ENCODE assay signal across 30 cellular contexts in genomic region chr4:8194306-8195242, GRCh38. TPM values are rescaled to one million over a fixed set of nuclear protein-coding genes. Genes with fewer than 3 reads are reported as not detected.
DNase-seq lines count a peak whose midpoint lies in the region; ATAC-seq, FAIRE-seq and TF ChIP-seq lines count a peak whose summit lies in the region.
"Had no signal": no experiment of that assay in that cellular context is flagged by ENCODE, and none has a peak within 500 bp of the region (broad histone marks: within the 10 kb centered on the region; RNA-seq: fewer than 3 reads in every experiment).

No MANE protein-coding gene starts in this region.

- peak overlapping the region; percentile 23 for H2AK5ac ChIP-seq in trophoblast cell (ENCODE audit: low read length)

- H3K79me2 ChIP-seq in endothelial cell of umbilical vein (ENCODE audit: control insufficient read depth, insufficient read depth, low read length) (peaks cover 4% of the 10 kb centered on the region), trophoblast cell (ENCODE audit: control insufficient read depth, insufficient read depth, low read length, poor library complexity) (peaks cover 7% of the 10 kb centered on the region)

- H3K9me3 ChIP-seq in BLaER1 treated with 17β-estradiol and CSF1 and Interleukin-3, amounts not matched to agents 10 nM and 100 nM (replicated peaks in 1 of 11), result no peaks in the 10 kb centered on the region
- no peaks in the 10 kb centered on the region for H3K9me3 ChIP-seq in endothelial cell of umbilical vein (replicated peaks; ENCODE audit: control insufficient read depth, insufficient read depth, low read length)
- H3K9me3 ChIP-seq in trophoblast cell (ENCODE audit: insufficient read depth, low read depth, low read length), result no peaks in the 10 kb centered on the region
- no peaks in the 10 kb centered on the region for H3K9me3 ChIP-seq in small intestine (ENCODE audit: control insufficient read depth, low read depth)
- H3K9me3 ChIP-seq: BE2C, heart right ventricle, lower lobe of right lung, mucosa of descending colon, suprapubic skin had no signal

- H3K4me1 ChIP-seq in BLaER1 treated with 17β-estradiol and CSF1 and Interleukin-3, amounts not matched to agents 10 nM and 100 nM, result peaks cover 90 to 100% (median 99%) of the 10 kb centered on the region in 10 experiments
- H3K4me1 ChIP-seq in endothelial cell of umbilical vein (ENCODE audit: control insufficient read depth, extremely low read depth, insufficient read depth, low read length) (peaks cover 61% of the 10 kb centered on the region), trophoblast cell (ENCODE audit: control insufficient read depth in 1 of 2, insufficient read depth in 2 of 2, low read length in 2 of 2) (peaks cover 43 to 54% of the 10 kb centered on the region in 2 experiments), small intestine (ENCODE audit: control insufficient read depth in 2 of 2, insufficient read depth in 1 of 2, low read depth in 1 of 2, low read length in 1 of 2) (no peaks in the 10 kb centered on the region)

- H2BK12ac ChIP-seq in trophoblast cell (ENCODE audit: low read length), result peak overlapping the region; percentile 71

- no peak for TF ChIP-seq POLR2A in endothelial cell of umbilical vein (IDR thresholded peaks at IDR 0.05; ENCODE audit: low read depth, low read length)

- peak overlapping the region; percentile 40 for H3K14ac ChIP-seq in trophoblast cell (ENCODE audit: low read length)

- H3K4ac ChIP-seq in trophoblast cell (ENCODE audit: low read depth, low read length), result peak overlapping the region; percentile 4

- peak; percentile 33 for DNase-seq in NCI-H69 (lab: John Stamatoyannopoulos, UW)
- peak; percentile 32 for DNase-seq in endothelial cell of umbilical vein (ENCODE audit: low read depth, low spot score)
- DNase-seq in trophoblast cell, result no peak
- DNase-seq in AG08395 (ENCODE audit: low spot score), result no peak
- DNase-seq in small intestine, result no peak
- no peak for DNase-seq in SW480 (ENCODE audit: low spot score)
- DNase-seq: activated CD4-positive, alpha-beta T cell treated with anti-CD3 and anti-CD28 coated beads, Interleukin-2, amount 50 U/mL, for 1 hour; activated T-cell treated with anti-CD3 and anti-CD28 coated beads, Interleukin-2, amount 50 U/mL, for 24 hours; BE2C; central memory CD4-positive, alpha-beta T cell; cortex of kidney; DMS153; endodermal cell; foreskin melanocyte; H9; heart right ventricle; lower lobe of right lung; mucosa of descending colon; natural killer cell; NCI-H2029; NCI-H2227 treated with DMSO at 0.1 percent for 48 hours; NCI-H526; SIG-M5; stimulated activated naive B cell treated with anti-CD40 and anti-IgM and Interleukin-4, amounts not matched to agents 10 μg/mL and 1 μg/mL and 100 μg/mL, for 72 hours; T-helper 9 cell had no signal

- no peak overlapping the region for H3K27ac ChIP-seq in BLaER1 treated with 17β-estradiol and CSF1 and Interleukin-3, amounts not matched to agents 10 nM and 100 nM
- H3K27ac ChIP-seq in endothelial cell of umbilical vein (ENCODE audit: insufficient read depth, low read depth, low read length) (peak overlapping the region; percentile 36), trophoblast cell (ENCODE audit: low read depth, low read length) (peak overlapping the region; percentile 8), small intestine (ENCODE audit: low read depth in 1 of 2, low read length in 1 of 2) (no peak overlapping the region)
- H3K27ac ChIP-seq: lower lobe of right lung, suprapubic skin had no signal

- BruUV-seq in endothelial cell of umbilical vein (replicated peaks; lab: Mats Ljungman, UMichigan), result no TSS peak

- WGBS in trophoblast cell (ENCODE audit: extremely low coverage, insufficient coverage, insufficient read length), result no CpG with 5 or more reads among the region's 19 CpGs
- 70 to 80% (median 74%) methylated on average over 19 of the region's 19 CpGs for WGBS in small intestine, 3 donors

- no peak overlapping the region for H4K12ac ChIP-seq in trophoblast cell (ENCODE audit: low read depth, low read length)

- POLR2A ChIA-PET in endothelial cell of umbilical vein (lab: Charles Lee), result no interaction called here

- no peak for ATAC-seq in HG03432 (IDR thresholded peaks at IDR 0.05; ENCODE audit: unreplicated experiment)
- ATAC-seq: GM12878; heart right ventricle; lower lobe of right lung; mucosa of descending colon; natural killer cell; stimulated activated naive B cell treated with anti-CD40 and anti-IgM and Interleukin-4, amounts not matched to agents 10 μg/mL and 1 μg/mL and 100 μg/mL, for 72 hours had no signal

- no peak for FAIRE-seq in endothelial cell of umbilical vein (lab: Jason Lieb, UNC)
- FAIRE-seq in small intestine (lab: Jason Lieb, UNC), result no peak
- FAIRE-seq: GM12878, urothelium cell line had no signal

- intact Hi-C loops in endothelial cell of umbilical vein (cut with micrococcal nuclease), result loop anchor here (5.0 kb wide), 3 partner anchors 207 to 277 kb away; no protein-coding TSS in a partner anchor

- peaks cover 39% of the 10 kb centered on the region for H3K79me1 ChIP-seq in trophoblast cell (ENCODE audit: low read length)

- H2BK120ac ChIP-seq in trophoblast cell (ENCODE audit: insufficient read depth, low read length, poor library complexity), result peak overlapping the region; percentile 45

- no peak overlapping the region for H3K4me3 ChIP-seq in BLaER1 treated with 17β-estradiol and CSF1 and Interleukin-3, amounts not matched to agents 10 nM and 100 nM
- no peak overlapping the region for H3K4me3 ChIP-seq in endothelial cell of umbilical vein (replicated peaks in 1 of 3; ENCODE audit: insufficient read depth in 1 of 3, low read depth in 1 of 3, low read length in 3 of 3)
- no peak overlapping the region for H3K4me3 ChIP-seq in trophoblast cell (ENCODE audit: low read depth, low read length)
- H3K4me3 ChIP-seq in small intestine (ENCODE audit: low read depth in 1 of 2, low read length in 2 of 2), result no peak overlapping the region
- H3K4me3 ChIP-seq: GM12878, heart right ventricle, lower lobe of right lung, mucosa of descending colon, suprapubic skin had no signal

- no peak for TF ChIP-seq CTCF in endothelial cell of umbilical vein (IDR thresholded peaks at IDR 0.05; ENCODE audit: extremely low read depth in 1 of 2, insufficient read depth in 1 of 2, low read depth in 1 of 2, low read length in 2 of 2)

- dilution Hi-C loops in endothelial cell of umbilical vein (cut with MboI; ENCODE audit: extremely low pct_ligation_motif_present, low sequenced_read_pairs), result no loop called here

- H3K18ac ChIP-seq in trophoblast cell (ENCODE audit: low read length), result no peak overlapping the region

- H2BK5ac ChIP-seq in trophoblast cell (ENCODE audit: low read depth, low read length, poor library complexity), result no peak overlapping the region

- CTCF ChIA-PET in endothelial cell of umbilical vein (lab: Charles Lee), result interaction anchor here (0.9 to 7.5 kb wide), 3 partner anchors 15 to 257 kb away, joined by 3 to 168 read pairs (median 3); no protein-coding TSS in a partner anchor

- no peaks in the 10 kb centered on the region for H4K20me1 ChIP-seq in BLaER1 treated with 17β-estradiol and CSF1 and Interleukin-3, amounts not matched to agents 10 nM and 100 nM
- no peaks in the 10 kb centered on the region for H4K20me1 ChIP-seq in endothelial cell of umbilical vein (replicated peaks; ENCODE audit: control insufficient read depth, extremely low read depth, insufficient read depth, low read length)

- H3K23ac ChIP-seq in trophoblast cell (ENCODE audit: low read length), result no peak overlapping the region

- H3K36me3 ChIP-seq in BLaER1 treated with 17β-estradiol and CSF1 and Interleukin-3, amounts not matched to agents 10 nM and 100 nM, result no peaks in the 10 kb centered on the region
- no peaks in the 10 kb centered on the region for H3K36me3 ChIP-seq in endothelial cell of umbilical vein (ENCODE audit: control insufficient read depth in 2 of 2, extremely low read depth in 1 of 2, insufficient read depth in 2 of 2, low read length in 2 of 2)
- H3K36me3 ChIP-seq in trophoblast cell (ENCODE audit: control insufficient read depth in 1 of 2, insufficient read depth in 2 of 2, low read length in 2 of 2), result no peaks in the 10 kb centered on the region
- no peaks in the 10 kb centered on the region for H3K36me3 ChIP-seq in small intestine (ENCODE audit: control insufficient read depth in 2 of 2, insufficient read depth in 2 of 2, low read length in 2 of 2)
- H3K36me3 ChIP-seq: BE2C, heart right ventricle, lower lobe of right lung, suprapubic skin had no signal

- H3K4me2 ChIP-seq in BLaER1 treated with 17β-estradiol and CSF1 and Interleukin-3, amounts not matched to agents 10 nM and 100 nM, result peak overlapping the region; percentile 86 to 100 (median 99)
- H3K4me2 ChIP-seq in endothelial cell of umbilical vein (ENCODE audit: insufficient read depth, low read length) (no peak overlapping the region), trophoblast cell (ENCODE audit: low read length) (no peak overlapping the region)

- H2AFZ ChIP-seq in endothelial cell of umbilical vein (ENCODE audit: low read depth, low read length), result no peak overlapping the region
- no peak overlapping the region for H2AFZ ChIP-seq in trophoblast cell (ENCODE audit: insufficient read depth, low read length, poor library complexity)

- no peaks in the 10 kb centered on the region for H3K9me1 ChIP-seq in endothelial cell of umbilical vein (replicated peaks; ENCODE audit: control insufficient read depth, extremely low read depth, insufficient read depth, low read length)

- H4K91ac ChIP-seq in trophoblast cell (ENCODE audit: low read depth, low read length), result peak overlapping the region; percentile 41

- H3K27me3 ChIP-seq in BLaER1 treated with 17β-estradiol and CSF1 and Interleukin-3, amounts not matched to agents 10 nM and 100 nM, result peaks cover 8 to 26% (median 21%) of the 10 kb centered on the region in 11 experiments; a peak in 20 of 22 replicates
- H3K27me3 ChIP-seq in endothelial cell of umbilical vein (ENCODE audit: control insufficient read depth in 2 of 2, insufficient read depth in 2 of 2, low read length in 2 of 2) (no peaks in the 10 kb centered on the region), trophoblast cell (ENCODE audit: insufficient read depth, low read length) (no peaks in the 10 kb centered on the region), small intestine (ENCODE audit: control insufficient read depth in 2 of 2, insufficient read depth in 2 of 2, low read length in 2 of 2) (no peaks in the 10 kb centered on the region)
- H3K27me3 ChIP-seq: BE2C, heart right ventricle, suprapubic skin had no signal

- H3K9ac ChIP-seq in BLaER1 treated with 17β-estradiol and CSF1 and Interleukin-3, amounts not matched to agents 10 nM and 100 nM, result 0 out of 22 replicates have a peak overlapping the region, but pooled peaks of 1 of the 11 experiments have one; percentile 16
- H3K9ac ChIP-seq in endothelial cell of umbilical vein (replicated peaks; ENCODE audit: extremely low read depth, insufficient read depth, low read length) (no peak overlapping the region), trophoblast cell (ENCODE audit: low read length) (no peak overlapping the region)

- peak overlapping the region; percentile 14 for H4K8ac ChIP-seq in trophoblast cell (ENCODE audit: low read depth, low read length)

RNA-seq across cellular contexts. Expression of gene SH3TC1, which starts 4.5 kb away (rescaled TPM):
- 174 and 192 TPM in 2 replicates for total RNA-seq in endothelial cell of umbilical vein
- polyA plus RNA-seq in endothelial cell of umbilical vein (96.5 and 115 TPM in 2 replicates), small intestine (1 to 10 TPM in 2 of 3 donors, under 1 TPM in 1; 0.45 to 8.2 (median 4.3) TPM)
- polyA plus RNA-seq in endothelial cell of umbilical vein (2011; cell fraction: cytosol; rRNA removed), result 35.0 and 58.8 TPM in 2 replicates
- polyA plus RNA-seq in endothelial cell of umbilical vein (2011; cell fraction: nucleus; rRNA removed), result 289 and 386 TPM in 2 replicates
- 43.1 and 46.6 TPM in 2 replicates for polyA plus RNA-seq in endothelial cell of umbilical vein (2012)
- 115 and 144 TPM in 2 replicates for polyA minus RNA-seq in endothelial cell of umbilical vein
- 9.3 TPM for polyA minus RNA-seq in endothelial cell of umbilical vein (2011; cell fraction: cytosol; rRNA and poly(A)+ RNA removed)
- 189 and 297 TPM in 2 replicates for polyA minus RNA-seq in endothelial cell of umbilical vein (2011; cell fraction: nucleus; rRNA and poly(A)+ RNA removed)
- 12.8 and 13.1 TPM in 2 replicates for polyA plus RNA-seq in trophoblast cell (2013)

RNA-seq across cellular contexts. Expression of gene ABLIM2, which starts 36.0 kb away (rescaled TPM):
- total RNA-seq in endothelial cell of umbilical vein, result 0.30 and 0.66 TPM in 2 replicates
- polyA plus RNA-seq in endothelial cell of umbilical vein, result 0.18 and 0.28 TPM in 2 replicates
- 0.14 and 0.15 TPM in 2 replicates for polyA plus RNA-seq in endothelial cell of umbilical vein (2011; cell fraction: cytosol; rRNA removed)
- polyA plus RNA-seq in endothelial cell of umbilical vein (2011; cell fraction: nucleus; rRNA removed), result 0.17 and 0.32 TPM in 2 replicates
- 0.07 and 0.10 TPM in 2 replicates for polyA plus RNA-seq in endothelial cell of umbilical vein (2012)
- 0.53 TPM in 1 of 2 replicates, not detected in the other for polyA minus RNA-seq in endothelial cell of umbilical vein
- polyA minus RNA-seq in endothelial cell of umbilical vein (2011; cell fraction: cytosol; rRNA and poly(A)+ RNA removed), result 2.8 TPM
- 0.24 TPM in 1 of 2 replicates, not detected in the other for polyA minus RNA-seq in endothelial cell of umbilical vein (2011; cell fraction: nucleus; rRNA and poly(A)+ RNA removed)
- polyA plus RNA-seq in trophoblast cell (2013), result 3.0 and 3.2 TPM in 2 replicates
- 10 to 100 TPM in 1 of 3 donors, 1 to 10 TPM in 2; 1.1 to 12.7 (median 6.6) TPM for polyA plus RNA-seq in small intestine

Comparison
In these comparisons a context has a peak if more than half of its experiments do, and no peak if none do; other contexts are left out.
1. H3K27ac ChIP-seq: peak in endothelial cell of umbilical vein (single experiment) and trophoblast cell (single experiment); none in BLaER1 treated with 17β-estradiol and CSF1 and Interleukin-3, amounts not matched to agents 10 nM and 100 nM (0 of 11) and small intestine (0 of 2).
2. H3K4me2 ChIP-seq: peak in BLaER1 treated with 17β-estradiol and CSF1 and Interleukin-3, amounts not matched to agents 10 nM and 100 nM (11 of 11); none in endothelial cell of umbilical vein (single experiment) and trophoblast cell (single experiment).
3. DNase-seq: peak in NCI-H69 (single experiment) and endothelial cell of umbilical vein (single experiment); none in trophoblast cell (0 of 2), AG08395 (single experiment), small intestine (single experiment) and SW480 (single experiment).